In the genomic region with DNA sequence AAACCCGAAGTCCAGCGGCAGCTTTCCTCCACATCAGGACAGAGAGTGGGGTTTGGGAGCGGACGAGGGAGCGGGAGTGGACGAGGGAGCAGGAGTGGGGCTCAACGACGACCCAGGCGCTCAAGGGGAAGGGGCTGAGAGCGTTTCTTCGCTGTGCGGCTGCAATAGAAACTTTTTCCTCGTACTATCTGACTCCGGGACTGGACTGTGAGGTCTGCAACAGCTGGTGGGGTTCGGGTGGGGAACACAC, we compare ENCODE assay signal across 9 cellular contexts. TPM values are rescaled to one million over a fixed set of nuclear protein-coding genes. Genes with fewer than 3 reads are reported as not detected.
DNase-seq lines count a peak whose midpoint lies in the region; ATAC-seq and TF ChIP-seq lines count a peak whose summit lies in the region.
"Had no signal": no experiment of that assay in that cellular context is flagged by ENCODE, and none has a peak within 500 bp of the region (broad histone marks: within the 10 kb centered on the region; RNA-seq: fewer than 3 reads in every experiment).

No MANE protein-coding gene starts in this region.

- no peak overlapping the region for H3K27ac ChIP-seq in CD4-positive, alpha-beta T cell (ENCODE audit: low read depth, low read length)
- H3K27ac ChIP-seq in right atrium auricular region (peak overlapping the region; percentile 74 to 82), ovary (peak overlapping the region; percentile 54 to 63)

- H3K27me3 ChIP-seq in CD4-positive, alpha-beta T cell (ENCODE audit: control insufficient read depth, insufficient read depth, low read length), result peaks cover 54% of the 10 kb centered on the region
- H3K27me3 ChIP-seq in right atrium auricular region (no peaks in the 10 kb centered on the region), ovary (no peaks in the 10 kb centered on the region)

- peak overlapping the region; percentile 62 to 74 for H3K4me3 ChIP-seq in right atrium auricular region
- H3K4me3 ChIP-seq in ovary, result peak overlapping the region; percentile 70

- no peak for TF ChIP-seq CTCF in CD4-positive, alpha-beta T cell (IDR thresholded peaks at IDR 0.05)
- TF ChIP-seq CTCF in right atrium auricular region (IDR thresholded peaks at IDR 0.05) (no peak), ovary (IDR thresholded peaks at IDR 0.05) (no peak)

- H3K4me1 ChIP-seq in right atrium auricular region (peaks cover 0 to 46% of the 10 kb centered on the region in 2 donors), ovary (ENCODE audit: insufficient read depth) (peaks cover 5% of the 10 kb centered on the region)

- no peak for DNase-seq in CD4-positive, alpha-beta T cell
- no peak for DNase-seq in activated CD8-positive, alpha-beta T cell treated with anti-CD3 and anti-CD28 coated beads, Interleukin-2, amount 10 ng/mL, durations not matched to agents 7 days and 5 days
- no peak for DNase-seq in right atrium auricular region (ENCODE audit: low spot score)
- DNase-seq in ovary, result peak in 1 of 5 donors; percentile 35
- DNase-seq: central memory CD4-positive, alpha-beta T cell had no signal

- peaks cover 33% of the 10 kb centered on the region for H3K4me1 Mint-ChIP-seq in CD4-positive, alpha-beta T cell (ENCODE audit: low read depth)
- peaks cover 22% of the 10 kb centered on the region for H3K4me1 Mint-ChIP-seq in activated CD8-positive, alpha-beta T cell treated with anti-CD3 and anti-CD28 coated beads, Interleukin-2, amount 10 ng/mL, durations not matched to agents 7 days and 5 days (ENCODE audit: low read depth)

- H3K36me3 Mint-ChIP-seq in CD4-positive, alpha-beta T cell (ENCODE audit: low read depth), result no peaks in the 10 kb centered on the region
- no peaks in the 10 kb centered on the region for H3K36me3 Mint-ChIP-seq in activated CD8-positive, alpha-beta T cell treated with anti-CD3 and anti-CD28 coated beads, Interleukin-2, amount 10 ng/mL, durations not matched to agents 7 days and 5 days (ENCODE audit: low read depth)

- POLR2A ChIA-PET in CD4-positive, alpha-beta T cell (lab: Charles Lee), result no interaction called here
- POLR2A ChIA-PET in activated CD8-positive, alpha-beta T cell treated with anti-CD3 and anti-CD28 coated beads, Interleukin-2, amount 10 ng/mL, durations not matched to agents 7 days and 5 days (lab: Charles Lee), result no interaction called here

- no peaks in the 10 kb centered on the region for H3K36me3 ChIP-seq in right atrium auricular region
- H3K36me3 ChIP-seq in ovary, result no peaks in the 10 kb centered on the region

- no peak overlapping the region for H3K27ac Mint-ChIP-seq in CD4-positive, alpha-beta T cell
- H3K27ac Mint-ChIP-seq in activated CD8-positive, alpha-beta T cell treated with anti-CD3 and anti-CD28 coated beads, Interleukin-2, amount 10 ng/mL, durations not matched to agents 7 days and 5 days, result no peak overlapping the region

- no peaks in the 10 kb centered on the region for H3K9me3 ChIP-seq in CD4-positive, alpha-beta T cell (ENCODE audit: control insufficient read depth, low read length)
- H3K9me3 ChIP-seq in right atrium auricular region (no peaks in the 10 kb centered on the region), ovary (no peaks in the 10 kb centered on the region)

- H3K9me3 Mint-ChIP-seq in CD4-positive, alpha-beta T cell, result no peaks in the 10 kb centered on the region
- no peaks in the 10 kb centered on the region for H3K9me3 Mint-ChIP-seq in activated CD8-positive, alpha-beta T cell treated with anti-CD3 and anti-CD28 coated beads, Interleukin-2, amount 10 ng/mL, durations not matched to agents 7 days and 5 days (ENCODE audit: insufficient read depth)

- CTCF ChIA-PET in CD4-positive, alpha-beta T cell (lab: Charles Lee), result no interaction called here
- CTCF ChIA-PET in activated CD8-positive, alpha-beta T cell treated with anti-CD3 and anti-CD28 coated beads, Interleukin-2, amount 10 ng/mL, durations not matched to agents 7 days and 5 days (lab: Charles Lee), result interaction anchor here (1.2 kb wide), 1 partner anchor 66 kb away, joined by 3 read pairs; no protein-coding TSS in a partner anchor

- ATAC-seq in CD4-positive, alpha-beta T cell (ENCODE audit: poor library complexity), result no peak
- no peak for ATAC-seq in activated CD8-positive, alpha-beta T cell treated with anti-CD3 and anti-CD28 coated beads, Interleukin-2, amount 10 ng/mL, durations not matched to agents 7 days and 5 days
- ATAC-seq in GM18502 (IDR thresholded peaks at IDR 0.05; ENCODE audit: poor library complexity, unreplicated experiment) (no peak), HG02981 (IDR thresholded peaks at IDR 0.05; ENCODE audit: unreplicated experiment) (no peak), GM21381 (IDR thresholded peaks at IDR 0.05; ENCODE audit: unreplicated experiment) (no peak), HG03039 (IDR thresholded peaks at IDR 0.05; ENCODE audit: unreplicated experiment) (no peak)

- peak overlapping the region; percentile 76 for H3K4me3 Mint-ChIP-seq in CD4-positive, alpha-beta T cell
- H3K4me3 Mint-ChIP-seq in activated CD8-positive, alpha-beta T cell treated with anti-CD3 and anti-CD28 coated beads, Interleukin-2, amount 10 ng/mL, durations not matched to agents 7 days and 5 days, result peak overlapping the region; percentile 39

- intact Hi-C loops in CD4-positive, alpha-beta T cell (cut with DNase I, micrococcal nuclease), result no loop called here
- intact Hi-C loops in ovary (cut with DNase I), result loop anchor here in 2 of 4 donors (5.0 to 10.0 kb wide), 4 partner anchors 62 to 155 kb away; no protein-coding TSS in a partner anchor

- TF ChIP-seq POLR2A in ovary (IDR thresholded peaks at IDR 0.05), result no peak

- no peak for TF ChIP-seq EP300 in ovary (IDR thresholded peaks at IDR 0.05)

- peaks cover 80% of the 10 kb centered on the region for H3K27me3 Mint-ChIP-seq in CD4-positive, alpha-beta T cell
- H3K27me3 Mint-ChIP-seq in activated CD8-positive, alpha-beta T cell treated with anti-CD3 and anti-CD28 coated beads, Interleukin-2, amount 10 ng/mL, durations not matched to agents 7 days and 5 days (ENCODE audit: low read depth), result peaks cover 61% of the 10 kb centered on the region

- 17 to 25% (median 23%) methylated on average over 15 of the region's 15 CpGs for WGBS in ovary, 3 donors

RNA-seq across cellular contexts. Expression of a gene that starts 1.4 kb away (rescaled TPM):
- not detected for total RNA-seq in CD4-positive, alpha-beta T cell
- not detected for total RNA-seq in activated CD8-positive, alpha-beta T cell treated with anti-CD3 and anti-CD28 coated beads, Interleukin-2, amount 10 ng/mL, durations not matched to agents 7 days and 5 days
- total RNA-seq in right atrium auricular region (1 to 10 TPM; 2.5 to 4.4 TPM), ovary (10 to 100 TPM in 6 of 7 donors, 1 to 10 TPM in 1; 4.9 to 75.8 (median 26.9) TPM)
- 10 to 100 TPM; 12.2 to 19.7 TPM for polyA plus RNA-seq in ovary
